In genomic region chr10:93199221-93199681, GRCh38 we compare ENCODE assay signal across 8 cellular contexts.
DNase-seq lines count a peak whose midpoint lies in the region; ATAC-seq and TF ChIP-seq lines count a peak whose summit lies in the region.

No MANE protein-coding gene starts in this region.

- DNase-seq in UCSD-AML1 (lab: John Stamatoyannopoulos, UW; ENCODE audit: unreplicated experiment) (peak; percentile 21), left ventricle myocardium inferior (peak; percentile 68), retinal pigment epithelial cell (ENCODE audit: low read depth) (peak; percentile 97), DMS114 treated with DMSO at 0.1 percent for 48 hours (lab: John Stamatoyannopoulos, UW; ENCODE audit: unreplicated experiment) (no peak), NCI-H2107 (lab: John Stamatoyannopoulos, UW) (no peak)
- no peak for DNase-seq in stimulated activated CD4-positive, alpha-beta T cell treated with anti-CD3 and anti-CD28 coated beads, Interleukin-1b, Interleukin-23, amount 100 ng/mL, for 48 hours

- H3K36me3 ChIP-seq in HEK293 (ENCODE audit: control insufficient read depth in 2 of 2, insufficient read depth in 1 of 2, low read length in 2 of 2) (no peaks in the 10 kb centered on the region), left ventricle myocardium inferior (no peaks in the 10 kb centered on the region)

- no peaks in the 10 kb centered on the region for H3K9me3 ChIP-seq in HEK293 (ENCODE audit: control insufficient read depth, insufficient read depth, low read depth, low read length)
- H3K9me3 ChIP-seq in left ventricle myocardium inferior (replicated peaks), result no peaks in the 10 kb centered on the region

- no peak for ATAC-seq in HG03378 (IDR thresholded peaks at IDR 0.05; ENCODE audit: unreplicated experiment)

- no peak overlapping the region; the same call in 1 of the 2 replicates for H3K27ac ChIP-seq in HEK293 (ENCODE audit: extremely low read depth, low read depth, low read length)
- peak overlapping the region; percentile 34 for H3K27ac ChIP-seq in left ventricle myocardium inferior (replicated peaks)

- H3K27me3 ChIP-seq in left ventricle myocardium inferior (ENCODE audit: low read depth), result peaks cover 11% of the 10 kb centered on the region

- TF ChIP-seq CTCF in HEK293 (tag by site-specific recombination; IDR thresholded peaks at IDR 0.05), result no peak
- TF ChIP-seq CTCF in left ventricle myocardium inferior (IDR thresholded peaks at IDR 0.05; ENCODE audit: borderline replicate concordance), result no peak
- TF ChIP-seq CTCF in retinal pigment epithelial cell (conservative IDR thresholded peaks at IDR 0.05; ENCODE audit: low read depth, low read length), result no peak

- H3K4me3 ChIP-seq in HEK293 (ENCODE audit: low read depth, low read length) (peak overlapping the region; percentile 5; the same call in 1 of the 2 replicates), left ventricle myocardium inferior (peak overlapping the region; percentile 60), retinal pigment epithelial cell (ENCODE audit: low read length) (peak overlapping the region; percentile 32)

- intact Hi-C loops in left ventricle myocardium inferior (cut with micrococcal nuclease), result no loop called here

- CTCF ChIA-PET in HEK293 (lab: Yijun Ruan, JAX), result no interaction called here

- H3K4me1 ChIP-seq in HEK293 (ENCODE audit: control insufficient read depth, insufficient read depth, low read length) (0 out of 2 replicates have a peak, but pooled peaks cover 5% of the 10 kb centered on the region), left ventricle myocardium inferior (peaks cover 16% of the 10 kb centered on the region)

- POLR2A ChIA-PET in HEK293 (lab: Yijun Ruan, JAX), result no interaction called here

TF ChIP-seq in HEK293, 187 proteins besides CTCF, POLR2A, EP300 and RAD21:
- TF ChIP-seq ZBTB20 (tag by site-specific recombination; IDR thresholded peaks at IDR 0.05) (peak; percentile 66), SETDB1 (IDR thresholded peaks at IDR 0.05; ENCODE audit: insufficient read length, low read length) (peak; percentile 50), TRIM28 (IDR thresholded peaks at IDR 0.05; ENCODE audit: borderline replicate concordance, low read length) (0 out of 2 replicates have a peak, but pooled peaks have one; percentile 57), MYNN (tag by site-specific recombination; IDR thresholded peaks at IDR 0.05; ENCODE audit: borderline replicate concordance) (no peak)

Comparison
In these comparisons a context has a peak if more than half of its experiments do, and no peak if none do; other contexts are left out.
1. H3K4me3 ChIP-seq: peak in every context shown above with its lines; median percentile 60 in left ventricle myocardium inferior; 32 in retinal pigment epithelial cell; 5 in HEK293.
2. DNase-seq: peak in UCSD-AML1 (single experiment), left ventricle myocardium inferior (single experiment) and retinal pigment epithelial cell (single experiment); none in DMS114 treated with DMSO at 0.1 percent for 48 hours (single experiment), NCI-H2107 (single experiment) and stimulated activated CD4-positive, alpha-beta T cell treated with anti-CD3 and anti-CD28 coated beads, Interleukin-1b, Interleukin-23, amount 100 ng/mL, for 48 hours (single experiment).